In the genomic region with DNA sequence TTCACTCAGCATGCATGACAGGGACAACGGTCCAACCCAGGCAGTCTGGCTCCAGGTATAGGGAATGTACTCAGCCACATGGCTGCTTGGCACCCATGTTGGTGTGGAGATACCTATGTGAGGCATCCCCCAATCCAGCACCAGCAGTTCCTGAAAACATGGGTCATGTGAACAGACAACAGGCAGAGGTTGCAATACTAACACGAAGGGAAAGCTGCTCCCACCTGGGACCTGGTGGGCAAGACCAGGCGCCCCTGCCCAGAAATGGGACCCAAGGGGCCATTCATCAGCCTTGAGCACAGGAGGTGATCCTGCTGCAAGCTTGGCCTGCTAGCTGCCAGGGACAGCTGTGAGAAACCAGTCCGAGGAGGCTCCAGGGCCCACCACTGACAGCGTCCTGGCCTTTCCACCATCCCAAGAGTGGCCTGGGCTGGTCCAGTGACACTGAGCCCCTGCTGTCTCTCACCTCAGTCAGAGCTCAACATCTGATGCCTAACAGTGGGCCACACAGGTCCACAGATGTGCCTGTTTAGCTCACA, we compare ENCODE assay signal across 28 cellular contexts.
A peak's percentile ranks its signal among the peaks of the same experiment; 100 is the strongest.
DNase-seq lines count a peak whose midpoint lies in the region; ATAC-seq and TF ChIP-seq lines count a peak whose summit lies in the region.
"Had no signal": no experiment of that assay in that cellular context is flagged by ENCODE, and none has a peak within 500 bp of the region (broad histone marks: within the 10 kb centered on the region; RNA-seq: fewer than 3 reads in every experiment).

No MANE protein-coding gene starts in this region.

- no peak for TF ChIP-seq POLR2A in erythroblast (IDR thresholded peaks at IDR 0.05; ENCODE audit: low read length)

- H3K27ac ChIP-seq in colonic mucosa = no peak overlapping the region
- H3K27ac ChIP-seq: HL-60, lower lobe of right lung, right lobe of liver had no signal

- no peaks in the 10 kb centered on the region for H3K4me1 Mint-ChIP-seq in natural killer cell treated with Interleukin-12 subunit alpha and Interleukin-12 subunit beta and Interleukin-15 and Interleukin-18, amount 100 ng/mL, for 72 hours (ENCODE audit: low read depth in 2 of 2)
- H3K4me1 Mint-ChIP-seq: stimulated activated effector memory CD8-positive, alpha-beta T cell treated with anti-CD3 and anti-CD28 coated beads, Interleukin-12 subunit alpha, Interleukin-12 subunit beta, amount 100 ng/mL, for 72 hours had no signal

- H3K36me3 ChIP-seq in colonic mucosa = no peaks in the 10 kb centered on the region
- H3K36me3 ChIP-seq: lower lobe of right lung, right lobe of liver, uterus had no signal

- H3K36me3 Mint-ChIP-seq in natural killer cell treated with Interleukin-12 subunit alpha and Interleukin-12 subunit beta and Interleukin-15 and Interleukin-18, amount 100 ng/mL, for 72 hours = no peaks in the 10 kb centered on the region
- H3K36me3 Mint-ChIP-seq: stimulated activated effector memory CD8-positive, alpha-beta T cell treated with anti-CD3 and anti-CD28 coated beads, Interleukin-12 subunit alpha, Interleukin-12 subunit beta, amount 100 ng/mL, for 72 hours had no signal

- no peak overlapping the region for H3K4me3 Mint-ChIP-seq in natural killer cell treated with Interleukin-12 subunit alpha and Interleukin-12 subunit beta and Interleukin-15 and Interleukin-18, amount 100 ng/mL, for 72 hours
- H3K4me3 Mint-ChIP-seq: nephron progenitor cell; stimulated activated effector memory CD8-positive, alpha-beta T cell treated with anti-CD3 and anti-CD28 coated beads, Interleukin-12 subunit alpha, Interleukin-12 subunit beta, amount 100 ng/mL, for 72 hours; T-helper 17 cell had no signal

- H3K27me3 Mint-ChIP-seq in natural killer cell treated with Interleukin-12 subunit alpha and Interleukin-12 subunit beta and Interleukin-15 and Interleukin-18, amount 100 ng/mL, for 72 hours = no peaks in the 10 kb centered on the region
- H3K27me3 Mint-ChIP-seq: T-helper 17 cell had no signal

- ATAC-seq in left cardiac atrium (no peak), left ventricle myocardium superior (no peak), HG03280 (IDR thresholded peaks at IDR 0.05; ENCODE audit: unreplicated experiment) (no peak), GM21360 (IDR thresholded peaks at IDR 0.05; ENCODE audit: unreplicated experiment) (no peak)
- no peak for ATAC-seq in natural killer cell treated with Interleukin-12 subunit alpha and Interleukin-12 subunit beta and Interleukin-15 and Interleukin-18, amount 100 ng/mL, for 72 hours
- ATAC-seq: stimulated activated effector memory CD8-positive, alpha-beta T cell treated with anti-CD3 and anti-CD28 coated beads, Interleukin-12 subunit alpha, Interleukin-12 subunit beta, amount 100 ng/mL, for 72 hours; T-helper 17 cell had no signal

- no peaks in the 10 kb centered on the region for H3K9me3 Mint-ChIP-seq in natural killer cell treated with Interleukin-12 subunit alpha and Interleukin-12 subunit beta and Interleukin-15 and Interleukin-18, amount 100 ng/mL, for 72 hours
- H3K9me3 Mint-ChIP-seq: nephron progenitor cell; stimulated activated effector memory CD8-positive, alpha-beta T cell treated with anti-CD3 and anti-CD28 coated beads, Interleukin-12 subunit alpha, Interleukin-12 subunit beta, amount 100 ng/mL, for 72 hours had no signal

- H3K4me3 ChIP-seq in colonic mucosa = no peak overlapping the region
- H3K4me3 ChIP-seq: lower lobe of right lung, right lobe of liver, uterus had no signal

- intact Hi-C loops in left cardiac atrium (cut with DNase I) = no loop called here
- intact Hi-C loops in left ventricle myocardium superior (cut with micrococcal nuclease) = no loop called here
- intact Hi-C loops in colonic mucosa (cut with DNase I) = no loop called here

- no peak for TF ChIP-seq CTCF in colonic mucosa (IDR thresholded peaks at IDR 0.05)

- H3K9me3 ChIP-seq in colonic mucosa = no peaks in the 10 kb centered on the region
- H3K9me3 ChIP-seq: Caco-2, lower lobe of right lung, right lobe of liver, SK-N-SH, uterus had no signal

- H3K9ac ChIP-seq in colonic mucosa (ENCODE audit: low read depth in 2 of 2, low read length in 2 of 2) = no peak overlapping the region
- H3K9ac ChIP-seq: SK-N-SH had no signal

- no peaks in the 10 kb centered on the region for H3K4me1 ChIP-seq in colonic mucosa
- H3K4me1 ChIP-seq: lower lobe of right lung, right lobe of liver had no signal

- DNase-seq in left cardiac atrium (peak; percentile 15), left ventricle myocardium superior (no peak), colonic mucosa (peak; percentile 12), ureter (ENCODE audit: low spot score) (peak; percentile 34), erythroblast (lab: John Stamatoyannopoulos, UW) (no peak)
- peak; percentile 22 for DNase-seq in natural killer cell treated with Interleukin-12 subunit alpha and Interleukin-12 subunit beta and Interleukin-15 and Interleukin-18, amount 100 ng/mL, for 72 hours (ENCODE audit: low spot score)
- DNase-seq: activated CD4-positive, alpha-beta T cell treated with anti-CD3 and anti-CD28 coated beads for 48 hours; activated gamma-delta T cell; C1 segment of cervical spinal cord; Caco-2; GF-D8; glutamatergic neuron; Karpas-422; lower lobe of right lung; NCI-H1436 treated with DMSO at 0.1 percent for 48 hours; NCI-H2107; NCI-H446; NCI-H774; nephron progenitor cell; SK-N-SH; stimulated activated CD4-positive, alpha-beta T cell treated with anti-CD3 and anti-CD28 coated beads, Interleukin-2, amount 100 ng/mL, for 48 hours; T-helper 17 cell had no signal

- H3K27ac Mint-ChIP-seq in natural killer cell treated with Interleukin-12 subunit alpha and Interleukin-12 subunit beta and Interleukin-15 and Interleukin-18, amount 100 ng/mL, for 72 hours = no peak overlapping the region
- H3K27ac Mint-ChIP-seq: stimulated activated effector memory CD8-positive, alpha-beta T cell treated with anti-CD3 and anti-CD28 coated beads, Interleukin-12 subunit alpha, Interleukin-12 subunit beta, amount 100 ng/mL, for 72 hours; T-helper 17 cell had no signal

- peaks cover 9% of the 10 kb centered on the region for H3K27me3 ChIP-seq in colonic mucosa
- H3K27me3 ChIP-seq: right lobe of liver, uterus had no signal

Comparison
In these comparisons a context has a peak if more than half of its experiments do, and no peak if none do; other contexts are left out.
1. DNase-seq: peak in left cardiac atrium (single experiment), colonic mucosa (single experiment), natural killer cell treated with Interleukin-12 subunit alpha and Interleukin-12 subunit beta and Interleukin-15 and Interleukin-18, amount 100 ng/mL, for 72 hours (single experiment) and ureter (single experiment); none in left ventricle myocardium superior (single experiment) and erythroblast (0 of 2).